In genomic region chr19:50333235-50333736, GRCh38 we compare ENCODE assay signal across 9 cellular contexts. TPM values are rescaled to one million over a fixed set of nuclear protein-coding genes. Genes with fewer than 3 reads are reported as not detected.
DNase-seq lines count a peak whose midpoint lies in the region; ATAC-seq and TF ChIP-seq lines count a peak whose summit lies in the region.
"Had no signal": no experiment of that assay in that cellular context is flagged by ENCODE, and none has a peak within 500 bp of the region (broad histone marks: within the 10 kb centered on the region; RNA-seq: fewer than 3 reads in every experiment).

No MANE protein-coding gene starts in this region.

- no peak for TF ChIP-seq CTCF in GM20000 (IDR thresholded peaks at IDR 0.05; ENCODE audit: extremely low read depth, missing control alignments)
- no peak for TF ChIP-seq CTCF in SU-DHL-6 (IDR thresholded peaks at IDR 0.05; ENCODE audit: insufficient read depth, low read length, poor library complexity, severe bottlenecking)
- TF ChIP-seq CTCF in progenitor cell of endocrine pancreas (IDR thresholded peaks at IDR 0.05; ENCODE audit: unreplicated experiment), result peak; percentile 8
- no peak for TF ChIP-seq CTCF in transverse colon (IDR thresholded peaks at IDR 0.05)

- 3% methylated on average over 34 of the region's 34 CpGs; no CpG with 5 or more reads in 1 of the 2 donors for WGBS in transverse colon (ENCODE audit: low coverage in 1 of 2), 2 donors

- H3K9me3 Mint-ChIP-seq in progenitor cell of endocrine pancreas (ENCODE audit: low read depth), result peaks cover 12% of the 10 kb centered on the region

- intact Hi-C loops in left cardiac atrium (cut with DNase I), result no loop called here
- intact Hi-C loops in transverse colon (cut with DNase I; ENCODE audit: low total_unique reads), result no loop called here

- DNase-seq in COLO668 (lab: John Stamatoyannopoulos, UW; ENCODE audit: unreplicated experiment) (peak; percentile 93), GM20000 (ENCODE audit: low spot score) (peak; percentile 87), HUDEP-2 (lab: John Stamatoyannopoulos, UW; ENCODE audit: unreplicated experiment in 76 of 76) (peak in 75 of 76 experiments; percentile 48 to 99 (median 91)), left cardiac atrium (peak; percentile 93), progenitor cell of endocrine pancreas (ENCODE audit: low spot score, unreplicated experiment) (peak; percentile 88), transverse colon (peak; percentile 88)
- peak; percentile 68 for DNase-seq in activated naive CD8-positive, alpha-beta T cell treated with anti-CD3 and anti-CD28 coated beads, Interleukin-2, amount 50 U/mL, for 16 hours (ENCODE audit: low read depth, low spot score)

- peaks cover 7% of the 10 kb centered on the region for H3K79me2 ChIP-seq in SU-DHL-6 (ENCODE audit: insufficient read depth, low read length)

- H3K27me3 Mint-ChIP-seq in progenitor cell of endocrine pancreas, result peaks cover 8% of the 10 kb centered on the region

- peak overlapping the region; percentile 98 for H3K27ac Mint-ChIP-seq in progenitor cell of endocrine pancreas

- H3K4me3 ChIP-seq in SU-DHL-6 (ENCODE audit: insufficient read depth, low read length, poor library complexity, severe bottlenecking) (peak overlapping the region; percentile 31), transverse colon (peak overlapping the region in 3 of 4 donors; percentile 9 to 45 (median 37))
- H3K4me3 ChIP-seq: SJSA1 had no signal

- peak; percentile 67 to 68 for ATAC-seq in left cardiac atrium

- peaks cover 33% of the 10 kb centered on the region for H3K4me1 Mint-ChIP-seq in progenitor cell of endocrine pancreas (ENCODE audit: low read depth)

- H4K20me1 ChIP-seq in SU-DHL-6 (ENCODE audit: low read depth, low read length), result no peaks in the 10 kb centered on the region; the same call in 1 of the 2 replicates

- H3K27me3 ChIP-seq in SU-DHL-6 (ENCODE audit: low read length) (no peaks in the 10 kb centered on the region), transverse colon (peaks cover 47% of the 10 kb centered on the region)

- no peak for TF ChIP-seq EP300 in transverse colon (IDR thresholded peaks at IDR 0.05; ENCODE audit: low read depth)

- peak overlapping the region; percentile 63 for H3K9ac ChIP-seq in SU-DHL-6 (ENCODE audit: low read length)

- H3K9me2 ChIP-seq in SU-DHL-6 (replicated peaks; ENCODE audit: insufficient read depth, low read length), result no peaks in the 10 kb centered on the region

- H3K4me1 ChIP-seq in transverse colon, result peaks cover 0 to 46% (median 38%) of the 10 kb centered on the region in 4 donors

- H3K9me3 ChIP-seq in SU-DHL-6 (ENCODE audit: insufficient read depth, low read length) (no peaks in the 10 kb centered on the region), transverse colon (no peaks in the 10 kb centered on the region)

- H3K27ac ChIP-seq in SU-DHL-6 (ENCODE audit: low read depth, low read length), result peak overlapping the region; percentile 90
- H3K27ac ChIP-seq in transverse colon, result peak overlapping the region; percentile 48 to 60 (median 54)
- H3K27ac ChIP-seq: SJSA1 had no signal

- no peak for TF ChIP-seq POLR2A in transverse colon (IDR thresholded peaks at IDR 0.05)

- H3K36me3 ChIP-seq in SU-DHL-6 (ENCODE audit: low read length), result peaks cover 15% of the 10 kb centered on the region; the same call in 1 of the 2 replicates
- no peaks in the 10 kb centered on the region for H3K36me3 ChIP-seq in transverse colon
- H3K36me3 ChIP-seq: SJSA1 had no signal

- in situ Hi-C loops in transverse colon (cut with MboI; ENCODE audit: low pct_ligation_motif_present in 1 of 4, low pct_unique_long_range_greater_than_20kb in 1 of 4, low sequenced_read_pairs in 3 of 4), result no loop called here

- H3K4me2 ChIP-seq in SU-DHL-6 (ENCODE audit: low read depth, low read length, poor library complexity, severe bottlenecking), result peak overlapping the region; percentile 68

- H3K36me3 Mint-ChIP-seq in progenitor cell of endocrine pancreas (ENCODE audit: insufficient read depth), result peaks cover 7% of the 10 kb centered on the region

- peak overlapping the region; percentile 79 for H3K4me3 Mint-ChIP-seq in progenitor cell of endocrine pancreas (ENCODE audit: low read depth)

- H3F3A ChIP-seq in SU-DHL-6 (ENCODE audit: insufficient read depth), result peaks cover 54% of the 10 kb centered on the region

- no peak overlapping the region for H2AFZ ChIP-seq in SU-DHL-6 (ENCODE audit: low read depth, low read length, severe bottlenecking)

RNA-seq across cellular contexts. Expression of gene KCNC3, which starts 4.1 kb away (rescaled TPM):
- total RNA-seq in left cardiac atrium (1 to 10 TPM; 2.7 to 4.0 TPM), progenitor cell of endocrine pancreas (19.8 and 23.6 TPM in 2 replicates), transverse colon (under 1 TPM; 0.27 to 0.64 (median 0.49) TPM)
- total RNA-seq: SJSA1 had no signal

RNA-seq across cellular contexts. Expression of gene NAPSA, which starts 32.2 kb away (rescaled TPM):
- total RNA-seq in left cardiac atrium, result under 1 TPM; 0.47 to 0.97 TPM
- 2.3 and 2.7 TPM in 2 replicates for total RNA-seq in progenitor cell of endocrine pancreas
- total RNA-seq in transverse colon, result 1 to 10 TPM; 1.6 to 5.0 (median 3.1) TPM
- total RNA-seq: SJSA1 had no signal

RNA-seq across cellular contexts. Expression of gene NR1H2, which starts 43.0 kb away (rescaled TPM):
- total RNA-seq in left cardiac atrium (10 to 100 TPM; 59.3 to 70.0 TPM), progenitor cell of endocrine pancreas (28.3 and 29.1 TPM in 2 replicates), transverse colon (100 to 1,000 TPM in 2 of 4 donors, 10 to 100 TPM in 2; 80.8 to 192 (median 102) TPM)

RNA-seq across cellular contexts. Expression of gene POLD1, which starts 50.9 kb away (rescaled TPM):
- total RNA-seq in left cardiac atrium (10 to 100 TPM; 12.0 to 13.4 TPM), progenitor cell of endocrine pancreas (91.4 and 99.5 TPM in 2 replicates), transverse colon (10 to 100 TPM; 14.6 to 59.1 (median 25.9) TPM)

Comparison
In these comparisons a context has a peak if more than half of its experiments do, and no peak if none do; other contexts are left out.
1. Peak in every context shown above with its lines: DNase-seq, ATAC-seq, H3K4me3 ChIP-seq and H3K27ac ChIP-seq.